ENCODE assay signal across 21 cellular contexts in genomic region chr10:132282667-132283603, GRCh38. TPM values are rescaled to one million over a fixed set of nuclear protein-coding genes. Genes with fewer than 3 reads are reported as not detected.
A peak's percentile ranks its signal among the peaks of the same experiment; 100 is the strongest.
DNase-seq lines count a peak whose midpoint lies in the region; ATAC-seq, FAIRE-seq and TF ChIP-seq lines count a peak whose summit lies in the region.
"Had no signal": no experiment of that assay in that cellular context is flagged by ENCODE, and none has a peak within 500 bp of the region (broad histone marks: within the 10 kb centered on the region; RNA-seq: fewer than 3 reads in every experiment).

No MANE protein-coding gene starts in this region.

- intact Hi-C loops in mucosa of descending colon (cut with DNase I, micrococcal nuclease): no loop called here

- no peak overlapping the region for H3K4me3 ChIP-seq in WERI-Rb-1 (ENCODE audit: low read depth, low read length)
- no peak overlapping the region for H3K4me3 ChIP-seq in mucosa of descending colon
- no peak overlapping the region for H3K4me3 ChIP-seq in skeletal muscle satellite cell (ENCODE audit: low read length)
- H3K4me3 ChIP-seq: ascending aorta, upper lobe of right lung had no signal

- H3K9me3 ChIP-seq in WERI-Rb-1 (ENCODE audit: severe bottlenecking) (no peaks in the 10 kb centered on the region), mucosa of descending colon (no peaks in the 10 kb centered on the region), skeletal muscle satellite cell (replicated peaks; ENCODE audit: low read length) (no peaks in the 10 kb centered on the region)
- H3K9me3 ChIP-seq: ascending aorta, BE2C, upper lobe of right lung had no signal

- H3K27me3 ChIP-seq in WERI-Rb-1 (ENCODE audit: insufficient read depth, low read depth, severe bottlenecking) (no peaks in the 10 kb centered on the region), skeletal muscle satellite cell (ENCODE audit: control insufficient read depth, insufficient read depth, low read length) (peaks cover 45% of the 10 kb centered on the region)
- H3K27me3 ChIP-seq: ascending aorta, BE2C, upper lobe of right lung had no signal

- FAIRE-seq in urothelium cell line (lab: Jason Lieb, UNC): no peak
- FAIRE-seq: frontal cortex, GM12892, keratinocyte had no signal

- peak; percentile 20 for ATAC-seq in mucosa of descending colon
- ATAC-seq: activated CD4-positive, alpha-beta T cell treated with anti-CD3 and anti-CD28 coated beads for 36 hours had no signal

- peak overlapping the region; percentile 9 for H3K4me2 ChIP-seq in skeletal muscle satellite cell (ENCODE audit: low read length)

- H3K4me1 ChIP-seq in mucosa of descending colon (ENCODE audit: low read depth): no peaks in the 10 kb centered on the region
- H3K4me1 ChIP-seq in skeletal muscle satellite cell (ENCODE audit: control insufficient read depth, insufficient read depth, low read length): peaks cover 15% of the 10 kb centered on the region
- H3K4me1 ChIP-seq: ascending aorta, BE2C, upper lobe of right lung had no signal

- no peak overlapping the region for H3K9ac ChIP-seq in skeletal muscle satellite cell (ENCODE audit: low read depth, low read length)

- no peaks in the 10 kb centered on the region for H3K36me3 ChIP-seq in WERI-Rb-1
- no peaks in the 10 kb centered on the region for H3K36me3 ChIP-seq in mucosa of descending colon (ENCODE audit: low read depth)
- no peaks in the 10 kb centered on the region for H3K36me3 ChIP-seq in skeletal muscle satellite cell (ENCODE audit: insufficient read depth, low read length)
- H3K36me3 ChIP-seq: ascending aorta, BE2C, upper lobe of right lung had no signal

- H3K27ac ChIP-seq in WERI-Rb-1 (no peak overlapping the region), substantia nigra (ENCODE audit: low read depth, low read length, poor library complexity, severe bottlenecking) (no peak overlapping the region)
- H3K27ac ChIP-seq: ascending aorta, upper lobe of right lung had no signal

- peak; percentile 40 for DNase-seq in NCI-H2227 (lab: John Stamatoyannopoulos, UW; ENCODE audit: unreplicated experiment)
- no peak for DNase-seq in NCI-H2227 treated with DMSO at 0.1 percent for 48 hours (lab: John Stamatoyannopoulos, UW)
- DNase-seq in WERI-Rb-1: peak; percentile 54
- peak in 1 of 3 donors; percentile 33 for DNase-seq in mucosa of descending colon
- DNase-seq in GF-D8 (lab: John Stamatoyannopoulos, UW): no peak
- DNase-seq in urothelium cell line (ENCODE audit: low spot score): no peak
- DNase-seq in substantia nigra (lab: John Stamatoyannopoulos, UW): no peak
- DNase-seq: activated CD4-positive, alpha-beta T cell treated with anti-CD3 and anti-CD28 coated beads for 36 hours; activated naive CD4-positive, alpha-beta T cell treated with anti-CD3 and anti-CD28 coated beads, Interleukin-2, amount 50 U/mL, for 16 hours; BE2C; erythroblast; NCI-H1048; NCI-H2029 treated with DMSO at 0.1 percent for 48 hours; NK-92 treated with Interleukin-12 subunit alpha and Interleukin-12 subunit beta, amount 100 ng/mL, for 24 hours; stimulated activated CD8-positive, alpha-beta memory T cell treated with anti-CD3 and anti-CD28 coated beads, Interleukin-4, amount 100 ng/mL, for 48 hours; upper lobe of right lung had no signal

- no peak for TF ChIP-seq CTCF in WERI-Rb-1 (IDR thresholded peaks at IDR 0.05; ENCODE audit: low read depth, low read length)
- no peak for TF ChIP-seq CTCF in mucosa of descending colon (IDR thresholded peaks at IDR 0.05)

RNA-seq across cellular contexts. Expression of gene STK32C, which starts 24.8 kb away (rescaled TPM):
- 10 to 100 TPM in 2 of 3 donors, 1 to 10 TPM in 1; 4.5 to 11.5 (median 11.1) TPM for total RNA-seq in mucosa of descending colon
- 12.7 and 12.9 TPM in 2 replicates for total RNA-seq in skeletal muscle satellite cell (2012; rRNA removed)

RNA-seq across cellular contexts. Expression of gene LRRC27, which starts 49.1 kb away (rescaled TPM):
- total RNA-seq in mucosa of descending colon: 10 to 100 TPM in 2 of 3 donors, 1 to 10 TPM in 1; 6.9 to 12.2 (median 11.1) TPM
- 5.7 and 7.6 TPM in 2 replicates for total RNA-seq in skeletal muscle satellite cell (2012; rRNA removed)

Comparison
In these comparisons a context has a peak if more than half of its experiments do, and no peak if none do; other contexts are left out.
1. DNase-seq: peak in NCI-H2227 (single experiment) and WERI-Rb-1 (single experiment); none in NCI-H2227 treated with DMSO at 0.1 percent for 48 hours (single experiment), GF-D8 (single experiment), urothelium cell line (single experiment) and substantia nigra (0 of 49).